Comparison of ENCODE assay signal across 23 cellular contexts in the genomic region with DNA sequence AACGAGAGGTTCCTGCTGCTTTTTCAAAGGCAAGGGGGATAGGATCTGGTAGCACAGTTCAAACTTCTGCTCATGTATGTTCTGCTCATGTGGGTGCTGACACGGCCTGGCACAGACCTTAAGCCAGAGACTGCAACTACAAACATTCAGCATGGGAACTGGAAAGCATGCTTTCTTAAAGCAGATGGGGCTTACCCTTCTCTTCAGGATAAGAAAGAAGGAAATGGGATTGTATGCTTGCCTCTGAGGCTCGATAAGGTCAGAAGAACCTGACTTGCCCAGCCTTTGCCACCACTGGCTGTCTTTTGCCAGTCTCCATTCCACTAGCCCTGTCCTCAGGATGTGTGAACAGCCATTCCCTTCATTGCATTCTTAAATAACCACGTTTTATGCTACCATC. TPM values are rescaled to one million over a fixed set of nuclear protein-coding genes. Genes with fewer than 3 reads are reported as not detected.
A peak's percentile ranks its signal among the peaks of the same experiment; 100 is the strongest.
DNase-seq lines count a peak whose midpoint lies in the region; ATAC-seq and TF ChIP-seq lines count a peak whose summit lies in the region.
"Had no signal": no experiment of that assay in that cellular context is flagged by ENCODE, and none has a peak within 500 bp of the region (broad histone marks: within the 10 kb centered on the region; RNA-seq: fewer than 3 reads in every experiment).

No MANE protein-coding gene starts in this region.

- TF ChIP-seq CTCF in right atrium auricular region (IDR thresholded peaks at IDR 0.05) (no peak), Loucy (conservative IDR thresholded peaks at IDR 0.05; ENCODE audit: low read length) (no peak)

- peaks cover 60% of the 10 kb centered on the region; the same call in 1 of the 2 replicates for H3K79me2 ChIP-seq in Loucy (ENCODE audit: insufficient read depth, low read length)

- no peak overlapping the region for H3K9ac ChIP-seq in Loucy (ENCODE audit: low read depth, low read length, poor library complexity, severe bottlenecking)

- no peaks in the 10 kb centered on the region for H3K36me3 ChIP-seq in right atrium auricular region
- H3K36me3 ChIP-seq in Loucy (ENCODE audit: insufficient read depth, low read length), result no peaks in the 10 kb centered on the region
- H3K36me3 ChIP-seq: heart left ventricle, neutrophil had no signal

- intact Hi-C loops in Right ventricle myocardium inferior (cut with DNase I), result no loop called here

- no peak overlapping the region for H3K27ac ChIP-seq in right atrium auricular region
- H3K27ac ChIP-seq in cingulate gyrus (ENCODE audit: low read depth, low read length), result peak overlapping the region; percentile 15
- H3K27ac ChIP-seq: heart left ventricle, neutrophil, testis had no signal

- no peaks in the 10 kb centered on the region for H3K4me1 ChIP-seq in right atrium auricular region
- H3K4me1 ChIP-seq in Loucy (ENCODE audit: insufficient read depth, low read length, poor library complexity, severe bottlenecking), result peaks cover 56% of the 10 kb centered on the region
- H3K4me1 ChIP-seq: testis had no signal

- H3K9me3 ChIP-seq in right atrium auricular region (no peaks in the 10 kb centered on the region), Loucy (ENCODE audit: insufficient read depth, low read depth, low read length) (no peaks in the 10 kb centered on the region)
- H3K9me3 ChIP-seq: heart left ventricle, mucosa of descending colon, neutrophil, testis had no signal

- H3K4me2 ChIP-seq in Loucy (ENCODE audit: low read depth, low read length, poor library complexity, severe bottlenecking), result peak overlapping the region; percentile 50

- no peaks in the 10 kb centered on the region for H3K27me3 ChIP-seq in right atrium auricular region
- no peaks in the 10 kb centered on the region for H3K27me3 ChIP-seq in Loucy (ENCODE audit: insufficient read depth, low read length, poor library complexity, severe bottlenecking)
- H3K27me3 ChIP-seq: heart left ventricle, neutrophil, testis had no signal

- in situ Hi-C loops in KBM-7 (cut with MboI; ENCODE audit: low pct_unique_long_range_greater_than_20kb, low sequenced_read_pairs), result no loop called here

- H3F3A ChIP-seq in Loucy (ENCODE audit: low read depth), result no peaks in the 10 kb centered on the region; the same call in 1 of the 2 replicates

- no peak for ATAC-seq in Right ventricle myocardium inferior
- ATAC-seq: activated CD8-positive, alpha-beta memory T cell treated with anti-CD3 and anti-CD28 coated beads, Interleukin-2, amount 10 ng/mL, durations not matched to agents 7 days and 5 days; heart left ventricle; left ventricle myocardium superior; Panc1 had no signal

- H2AFZ ChIP-seq in Loucy (ENCODE audit: low read length), result no peak overlapping the region

- DNase-seq in Right ventricle myocardium inferior (ENCODE audit: missing footprints), result peak; percentile 28
- DNase-seq in right atrium auricular region (ENCODE audit: low spot score), result no peak
- no peak for DNase-seq in KBM-7
- no peak for DNase-seq in NCI-H524 (lab: John Stamatoyannopoulos, UW)
- no peak for DNase-seq in OCI-M2 (lab: John Stamatoyannopoulos, UW; ENCODE audit: unreplicated experiment)
- DNase-seq in activated CD4-positive, CD25-positive, alpha-beta regulatory T cell treated with anti-CD3 and anti-CD28 coated beads, Interleukin-2, amount 50 U/mL, for 72 hours, result no peak
- DNase-seq: activated B cell treated with CpG ODN at 0.5 μM for 24 hours; activated CD8-positive, alpha-beta memory T cell treated with anti-CD3 and anti-CD28 coated beads, Interleukin-2, amount 10 ng/mL, durations not matched to agents 7 days and 5 days; activated effector memory CD4-positive, alpha-beta T cell treated with anti-CD3 and anti-CD28 coated beads, Interleukin-2, amount 50 U/mL, for 16 hours; DMS79 treated with DMSO at 0.1 percent for 48 hours; GOT3; heart left ventricle; Karpas-422; left ventricle myocardium superior; mucosa of descending colon; NCI-H1105 treated with DMSO at 0.1 percent for 48 hours; NCI-H748 treated with DMSO at 0.1 percent for 48 hours; stimulated activated CD4-positive, alpha-beta T cell treated with anti-CD3 and anti-CD28 coated beads, Interleukin-4, amount 100 ng/mL, for 24 hours; testis had no signal

- no peaks in the 10 kb centered on the region for H3K9me2 ChIP-seq in Loucy (replicated peaks; ENCODE audit: low read depth, low read length)

- H4K20me1 ChIP-seq in Loucy (ENCODE audit: insufficient read depth, low read length, poor library complexity, severe bottlenecking), result peaks cover 25% of the 10 kb centered on the region

- H3K4me3 ChIP-seq in right atrium auricular region (no peak overlapping the region), Loucy (ENCODE audit: low read length, poor library complexity, severe bottlenecking) (no peak overlapping the region)
- H3K4me3 ChIP-seq: heart left ventricle, mucosa of descending colon, testis had no signal

RNA-seq across cellular contexts. Expression of gene DOCK10, which starts 10.7 kb away (rescaled TPM):
- total RNA-seq in Right ventricle myocardium inferior, result 2.3 TPM
- 1 to 10 TPM in 1 of 2 donors, under 1 TPM in 1; 0.93 to 2.0 TPM for total RNA-seq in right atrium auricular region
